Comparison of ENCODE assay signal across 1 cellular context in the genomic region with DNA sequence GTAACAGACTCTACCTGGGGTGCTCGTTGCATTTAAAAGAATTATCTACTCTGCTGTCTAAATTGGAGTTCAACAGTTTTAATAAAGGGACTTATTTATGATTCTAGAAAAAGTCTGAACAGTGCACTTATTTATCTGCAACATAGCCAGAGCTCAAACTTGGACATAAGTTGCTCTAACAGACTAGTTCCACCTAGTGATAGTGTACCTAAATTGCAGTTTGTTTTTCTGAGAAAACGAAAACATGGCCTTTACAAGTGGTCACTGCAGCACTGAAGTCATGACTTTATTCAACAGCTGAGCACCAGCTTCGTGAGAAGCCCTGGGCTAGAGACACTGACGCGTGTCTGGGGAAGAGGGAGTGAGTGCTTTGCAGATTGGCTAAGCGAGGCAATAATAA.
TF ChIP-seq lines count a peak whose summit lies in the region.

No MANE protein-coding gene starts in this region.

TF ChIP-seq in HepG2, 621 proteins besides CTCF, POLR2A, EP300 and RAD21 (continued from another document):
- TF ChIP-seq, protein P1, sequence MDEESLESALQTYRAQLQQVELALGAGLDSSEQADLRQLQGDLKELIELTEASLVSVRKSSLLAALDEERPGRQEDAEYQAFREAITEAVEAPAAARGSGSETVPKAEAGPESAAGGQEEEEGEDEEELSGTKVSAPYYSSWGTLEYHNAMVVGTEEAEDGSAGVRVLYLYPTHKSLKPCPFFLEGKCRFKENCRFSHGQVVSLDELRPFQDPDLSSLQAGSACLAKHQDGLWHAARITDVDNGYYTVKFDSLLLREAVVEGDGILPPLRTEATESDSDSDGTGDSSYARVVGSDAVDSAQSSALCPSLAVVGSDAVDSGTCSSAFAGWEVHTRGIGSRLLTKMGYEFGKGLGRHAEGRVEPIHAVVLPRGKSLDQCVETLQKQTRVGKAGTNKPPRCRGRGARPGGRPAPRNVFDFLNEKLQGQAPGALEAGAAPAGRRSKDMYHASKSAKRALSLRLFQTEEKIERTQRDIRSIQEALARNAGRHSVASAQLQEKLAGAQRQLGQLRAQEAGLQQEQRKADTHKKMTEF (CRISPR knock-in tag; IDR thresholded peaks at IDR 0.05): no peak
- no peak for TF ChIP-seq ZNF543 (CRISPR knock-in tag; IDR thresholded peaks at IDR 0.05)
